2 cellular contexts compared by ENCODE assay signal in genomic region chr7:144004703-144005102, GRCh38.
TF ChIP-seq lines count a peak whose summit lies in the region.

No MANE protein-coding gene starts in this region.

TF ChIP-seq in HepG2, 621 proteins besides CTCF, POLR2A, EP300 and RAD21:
- TF ChIP-seq ZNF232 (CRISPR knock-in tag; IDR thresholded peaks at IDR 0.05; ENCODE audit: borderline replicate concordance) (no peak), PRDM4 (CRISPR knock-in tag; IDR thresholded peaks at IDR 0.05; ENCODE audit: borderline replicate concordance) (no peak), LCORL (IDR thresholded peaks at IDR 0.05) (peak; percentile 80; the same call in 1 of the 2 replicates), LCORL (CRISPR knock-in tag; IDR thresholded peaks at IDR 0.05) (no peak)
TF ChIP-seq in HepG2: peak in this region for 1.

TF ChIP-seq in K562, 482 proteins besides CTCF, POLR2A, EP300 and RAD21:
- TF ChIP-seq FOXA3 (CRISPR knock-in tag; conservative IDR thresholded peaks at IDR 0.05 in 1 of 2, IDR thresholded peaks at IDR 0.05 in 1 of 2) (no peak), ZFX (CRISPR knock-in tag; IDR thresholded peaks at IDR 0.05) (no peak), NFIC (IDR thresholded peaks at IDR 0.05) (peak; percentile 88), BDP1 (IDR thresholded peaks at IDR 0.05; ENCODE audit: insufficient read depth, insufficient read length) (no peak), ZFP30 (CRISPR knock-in tag; IDR thresholded peaks at IDR 0.05; ENCODE audit: borderline replicate concordance) (no peak)
